ENCODE assay signal across 1 cellular context in the genomic region with DNA sequence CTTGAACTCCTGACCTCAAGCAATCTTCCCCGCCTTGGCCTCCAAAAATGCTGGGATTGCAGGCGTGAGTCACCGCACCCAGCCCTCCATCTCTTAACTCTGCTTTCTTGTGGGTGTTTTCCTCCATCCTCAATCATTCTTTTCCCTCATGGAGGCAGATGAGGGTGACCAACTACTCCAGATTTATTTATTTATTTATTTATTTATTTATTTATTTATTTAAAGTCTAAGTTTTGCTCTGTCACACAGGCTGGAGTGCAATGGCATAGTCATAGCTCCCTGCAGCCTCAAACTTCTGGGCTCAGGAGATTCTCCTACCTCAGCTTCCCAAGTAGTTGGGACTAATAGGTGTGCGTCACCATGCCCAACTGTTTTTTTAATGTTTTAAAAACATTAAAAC.
TF ChIP-seq lines count a peak whose summit lies in the region.

No MANE protein-coding gene starts in this region.

TF ChIP-seq in HEK293, 187 proteins besides CTCF, POLR2A, EP300 and RAD21 (continued from another document):
- TF ChIP-seq, protein P1, sequence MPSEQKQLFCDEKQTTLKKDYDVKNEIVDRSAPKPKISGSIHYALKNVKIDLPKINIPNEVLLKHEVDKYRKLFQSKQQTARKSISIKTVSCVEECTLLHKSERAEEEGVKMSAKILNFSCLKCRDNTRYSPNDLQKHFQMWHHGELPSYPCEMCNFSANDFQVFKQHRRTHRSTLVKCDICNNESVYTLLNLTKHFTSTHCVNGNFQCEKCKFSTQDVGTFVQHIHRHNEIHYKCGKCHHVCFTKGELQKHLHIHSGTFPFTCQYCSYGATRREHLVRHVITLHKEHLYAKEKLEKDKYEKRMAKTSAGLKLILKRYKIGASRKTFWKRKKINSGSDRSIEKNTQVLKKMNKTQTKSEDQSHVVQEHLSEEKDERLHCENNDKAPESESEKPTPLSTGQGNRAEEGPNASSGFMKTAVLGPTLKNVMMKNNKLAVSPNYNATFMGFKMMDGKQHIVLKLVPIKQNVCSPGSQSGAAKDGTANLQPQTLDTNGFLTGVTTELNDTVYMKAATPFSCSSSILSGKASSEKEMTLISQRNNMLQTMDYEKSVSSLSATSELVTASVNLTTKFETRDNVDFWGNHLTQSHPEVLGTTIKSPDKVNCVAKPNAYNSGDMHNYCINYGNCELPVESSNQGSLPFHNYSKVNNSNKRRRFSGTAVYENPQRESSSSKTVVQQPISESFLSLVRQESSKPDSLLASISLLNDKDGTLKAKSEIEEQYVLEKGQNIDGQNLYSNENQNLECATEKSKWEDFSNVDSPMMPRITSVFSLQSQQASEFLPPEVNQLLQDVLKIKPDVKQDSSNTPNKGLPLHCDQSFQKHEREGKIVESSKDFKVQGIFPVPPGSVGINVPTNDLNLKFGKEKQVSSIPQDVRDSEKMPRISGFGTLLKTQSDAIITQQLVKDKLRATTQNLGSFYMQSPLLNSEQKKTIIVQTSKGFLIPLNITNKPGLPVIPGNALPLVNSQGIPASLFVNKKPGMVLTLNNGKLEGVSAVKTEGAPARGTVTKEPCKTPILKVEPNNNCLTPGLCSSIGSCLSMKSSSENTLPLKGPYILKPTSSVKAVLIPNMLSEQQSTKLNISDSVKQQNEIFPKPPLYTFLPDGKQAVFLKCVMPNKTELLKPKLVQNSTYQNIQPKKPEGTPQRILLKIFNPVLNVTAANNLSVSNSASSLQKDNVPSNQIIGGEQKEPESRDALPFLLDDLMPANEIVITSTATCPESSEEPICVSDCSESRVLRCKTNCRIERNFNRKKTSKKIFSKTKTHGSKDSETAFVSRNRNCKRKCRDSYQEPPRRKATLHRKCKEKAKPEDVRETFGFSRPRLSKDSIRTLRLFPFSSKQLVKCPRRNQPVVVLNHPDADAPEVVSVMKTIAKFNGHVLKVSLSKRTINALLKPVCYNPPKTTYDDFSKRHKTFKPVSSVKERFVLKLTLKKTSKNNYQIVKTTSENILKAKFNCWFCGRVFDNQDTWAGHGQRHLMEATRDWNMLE (tag by site-specific recombination; conservative IDR thresholded peaks at IDR 0.05; ENCODE audit: low read depth) = peak; percentile 80
- TF ChIP-seq ZFP37 (tag by site-specific recombination; IDR thresholded peaks at IDR 0.05) = 0 out of 2 replicates have a peak, but pooled peaks have one; percentile 37
- TF ChIP-seq ZNF610 (tag by site-specific recombination; IDR thresholded peaks at IDR 0.05; ENCODE audit: borderline replicate concordance) = no peak
- TF ChIP-seq ZBTB8A (tag by site-specific recombination; IDR thresholded peaks at IDR 0.05) = 0 out of 2 replicates have a peak, but pooled peaks have one; percentile 39
- peak; percentile 25; the same call in 1 of the 2 replicates for TF ChIP-seq ZNF654 (tag by site-specific recombination; IDR thresholded peaks at IDR 0.05; ENCODE audit: low read depth)
- 0 out of 2 replicates have a peak, but pooled peaks have one; percentile 40 for TF ChIP-seq ZNF560 (tag by site-specific recombination; IDR thresholded peaks at IDR 0.05; ENCODE audit: borderline replicate concordance)
- TF ChIP-seq ZNF433 (tag by site-specific recombination; IDR thresholded peaks at IDR 0.05; ENCODE audit: low read depth) = 0 out of 2 replicates have a peak, but pooled peaks have one; percentile 36
- no peak for TF ChIP-seq ZFHX2 (tag by site-specific recombination; conservative IDR thresholded peaks at IDR 0.05)
- no peak for TF ChIP-seq HIC1 (tag by site-specific recombination; IDR thresholded peaks at IDR 0.05)
- TF ChIP-seq ZNF623 (tag by site-specific recombination; IDR thresholded peaks at IDR 0.05) = peak; percentile 58
- TF ChIP-seq ZNF19 (tag by site-specific recombination; IDR thresholded peaks at IDR 0.05; ENCODE audit: low read depth) = 0 out of 2 replicates have a peak, but pooled peaks have one; percentile 30
- 0 out of 2 replicates have a peak, but pooled peaks have one; percentile 38 for TF ChIP-seq ZNF404 (tag by site-specific recombination; IDR thresholded peaks at IDR 0.05)
- TF ChIP-seq ZNF132 (tag by site-specific recombination; IDR thresholded peaks at IDR 0.05; ENCODE audit: borderline replicate concordance) = no peak
- TF ChIP-seq, protein P2, sequence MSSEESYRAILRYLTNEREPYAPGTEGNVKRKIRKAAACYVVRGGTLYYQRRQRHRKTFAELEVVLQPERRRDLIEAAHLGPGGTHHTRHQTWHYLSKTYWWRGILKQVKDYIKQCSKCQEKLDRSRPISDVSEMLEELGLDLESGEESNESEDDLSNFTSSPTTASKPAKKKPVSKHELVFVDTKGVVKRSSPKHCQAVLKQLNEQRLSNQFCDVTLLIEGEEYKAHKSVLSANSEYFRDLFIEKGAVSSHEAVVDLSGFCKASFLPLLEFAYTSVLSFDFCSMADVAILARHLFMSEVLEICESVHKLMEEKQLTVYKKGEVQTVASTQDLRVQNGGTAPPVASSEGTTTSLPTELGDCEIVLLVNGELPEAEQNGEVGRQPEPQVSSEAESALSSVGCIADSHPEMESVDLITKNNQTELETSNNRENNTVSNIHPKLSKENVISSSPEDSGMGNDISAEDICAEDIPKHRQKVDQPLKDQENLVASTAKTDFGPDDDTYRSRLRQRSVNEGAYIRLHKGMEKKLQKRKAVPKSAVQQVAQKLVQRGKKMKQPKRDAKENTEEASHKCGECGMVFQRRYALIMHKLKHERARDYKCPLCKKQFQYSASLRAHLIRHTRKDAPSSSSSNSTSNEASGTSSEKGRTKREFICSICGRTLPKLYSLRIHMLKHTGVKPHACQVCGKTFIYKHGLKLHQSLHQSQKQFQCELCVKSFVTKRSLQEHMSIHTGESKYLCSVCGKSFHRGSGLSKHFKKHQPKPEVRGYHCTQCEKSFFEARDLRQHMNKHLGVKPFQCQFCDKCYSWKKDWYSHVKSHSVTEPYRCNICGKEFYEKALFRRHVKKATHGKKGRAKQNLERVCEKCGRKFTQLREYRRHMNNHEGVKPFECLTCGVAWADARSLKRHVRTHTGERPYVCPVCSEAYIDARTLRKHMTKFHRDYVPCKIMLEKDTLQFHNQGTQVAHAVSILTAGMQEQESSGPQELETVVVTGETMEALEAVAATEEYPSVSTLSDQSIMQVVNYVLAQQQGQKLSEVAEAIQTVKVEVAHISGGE (tag by site-specific recombination; conservative IDR thresholded peaks at IDR 0.05; ENCODE audit: low read depth) = peak; percentile 56
- no peak for TF ChIP-seq RBAK (tag by site-specific recombination; IDR thresholded peaks at IDR 0.05)
- peak; percentile 90 for TF ChIP-seq ZNF394 (tag by site-specific recombination; IDR thresholded peaks at IDR 0.05; ENCODE audit: borderline replicate concordance)
- TF ChIP-seq, protein P3, sequence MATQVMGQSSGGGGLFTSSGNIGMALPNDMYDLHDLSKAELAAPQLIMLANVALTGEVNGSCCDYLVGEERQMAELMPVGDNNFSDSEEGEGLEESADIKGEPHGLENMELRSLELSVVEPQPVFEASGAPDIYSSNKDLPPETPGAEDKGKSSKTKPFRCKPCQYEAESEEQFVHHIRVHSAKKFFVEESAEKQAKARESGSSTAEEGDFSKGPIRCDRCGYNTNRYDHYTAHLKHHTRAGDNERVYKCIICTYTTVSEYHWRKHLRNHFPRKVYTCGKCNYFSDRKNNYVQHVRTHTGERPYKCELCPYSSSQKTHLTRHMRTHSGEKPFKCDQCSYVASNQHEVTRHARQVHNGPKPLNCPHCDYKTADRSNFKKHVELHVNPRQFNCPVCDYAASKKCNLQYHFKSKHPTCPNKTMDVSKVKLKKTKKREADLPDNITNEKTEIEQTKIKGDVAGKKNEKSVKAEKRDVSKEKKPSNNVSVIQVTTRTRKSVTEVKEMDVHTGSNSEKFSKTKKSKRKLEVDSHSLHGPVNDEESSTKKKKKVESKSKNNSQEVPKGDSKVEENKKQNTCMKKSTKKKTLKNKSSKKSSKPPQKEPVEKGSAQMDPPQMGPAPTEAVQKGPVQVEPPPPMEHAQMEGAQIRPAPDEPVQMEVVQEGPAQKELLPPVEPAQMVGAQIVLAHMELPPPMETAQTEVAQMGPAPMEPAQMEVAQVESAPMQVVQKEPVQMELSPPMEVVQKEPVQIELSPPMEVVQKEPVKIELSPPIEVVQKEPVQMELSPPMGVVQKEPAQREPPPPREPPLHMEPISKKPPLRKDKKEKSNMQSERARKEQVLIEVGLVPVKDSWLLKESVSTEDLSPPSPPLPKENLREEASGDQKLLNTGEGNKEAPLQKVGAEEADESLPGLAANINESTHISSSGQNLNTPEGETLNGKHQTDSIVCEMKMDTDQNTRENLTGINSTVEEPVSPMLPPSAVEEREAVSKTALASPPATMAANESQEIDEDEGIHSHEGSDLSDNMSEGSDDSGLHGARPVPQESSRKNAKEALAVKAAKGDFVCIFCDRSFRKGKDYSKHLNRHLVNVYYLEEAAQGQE (tag by site-specific recombination; IDR thresholded peaks at IDR 0.05) = 0 out of 2 replicates have a peak, but pooled peaks have one; percentile 44
- peak; percentile 47; the same call in 1 of the 2 replicates for TF ChIP-seq ZNF266 (tag by site-specific recombination; IDR thresholded peaks at IDR 0.05; ENCODE audit: low read depth)
- peak; percentile 45; the same call in 1 of the 2 replicates for TF ChIP-seq ZNF140 (tag by site-specific recombination; IDR thresholded peaks at IDR 0.05)
- peak; percentile 68 for TF ChIP-seq ZNF426 (tag by site-specific recombination; IDR thresholded peaks at IDR 0.05)
- TF ChIP-seq ZNF664 (tag by site-specific recombination; IDR thresholded peaks at IDR 0.05) = peak; percentile 58; the same call in 1 of the 2 replicates
- TF ChIP-seq ZNF510 (tag by site-specific recombination; IDR thresholded peaks at IDR 0.05; ENCODE audit: insufficient replicate concordance) = peak; percentile 70
- TF ChIP-seq ZSCAN30 (tag by site-specific recombination; IDR thresholded peaks at IDR 0.05) = no peak
- no peak for TF ChIP-seq HOXD13 (CRISPR knock-in tag; IDR thresholded peaks at IDR 0.05; ENCODE audit: borderline replicate concordance)
- TF ChIP-seq INSM2 (tag by site-specific recombination; IDR thresholded peaks at IDR 0.05) = no peak
- TF ChIP-seq ZNF660 (tag by site-specific recombination; IDR thresholded peaks at IDR 0.05) = no peak
- TF ChIP-seq ZNF555 (tag by site-specific recombination; conservative IDR thresholded peaks at IDR 0.05) = peak; percentile 51; the same call in 1 of the 2 replicates
- no peak for TF ChIP-seq ZNF311 (tag by site-specific recombination; IDR thresholded peaks at IDR 0.05; ENCODE audit: borderline replicate concordance)
- no peak for TF ChIP-seq ZNF114 (tag by site-specific recombination; IDR thresholded peaks at IDR 0.05)
- TF ChIP-seq ZBTB21 (tag by site-specific recombination; IDR thresholded peaks at IDR 0.05) = 0 out of 2 replicates have a peak, but pooled peaks have one; percentile 18
- TF ChIP-seq, protein P4, sequence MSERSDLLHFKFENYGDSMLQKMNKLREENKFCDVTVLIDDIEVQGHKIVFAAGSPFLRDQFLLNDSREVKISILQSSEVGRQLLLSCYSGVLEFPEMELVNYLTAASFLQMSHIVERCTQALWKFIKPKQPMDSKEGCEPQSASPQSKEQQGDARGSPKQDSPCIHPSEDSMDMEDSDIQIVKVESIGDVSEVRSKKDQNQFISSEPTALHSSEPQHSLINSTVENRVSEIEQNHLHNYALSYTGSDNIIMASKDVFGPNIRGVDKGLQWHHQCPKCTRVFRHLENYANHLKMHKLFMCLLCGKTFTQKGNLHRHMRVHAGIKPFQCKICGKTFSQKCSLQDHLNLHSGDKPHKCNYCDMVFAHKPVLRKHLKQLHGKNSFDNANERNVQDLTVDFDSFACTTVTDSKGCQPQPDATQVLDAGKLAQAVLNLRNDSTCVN (tag by site-specific recombination; optimal IDR thresholded peaks at IDR 0.05) = no peak
